In the genomic region with DNA sequence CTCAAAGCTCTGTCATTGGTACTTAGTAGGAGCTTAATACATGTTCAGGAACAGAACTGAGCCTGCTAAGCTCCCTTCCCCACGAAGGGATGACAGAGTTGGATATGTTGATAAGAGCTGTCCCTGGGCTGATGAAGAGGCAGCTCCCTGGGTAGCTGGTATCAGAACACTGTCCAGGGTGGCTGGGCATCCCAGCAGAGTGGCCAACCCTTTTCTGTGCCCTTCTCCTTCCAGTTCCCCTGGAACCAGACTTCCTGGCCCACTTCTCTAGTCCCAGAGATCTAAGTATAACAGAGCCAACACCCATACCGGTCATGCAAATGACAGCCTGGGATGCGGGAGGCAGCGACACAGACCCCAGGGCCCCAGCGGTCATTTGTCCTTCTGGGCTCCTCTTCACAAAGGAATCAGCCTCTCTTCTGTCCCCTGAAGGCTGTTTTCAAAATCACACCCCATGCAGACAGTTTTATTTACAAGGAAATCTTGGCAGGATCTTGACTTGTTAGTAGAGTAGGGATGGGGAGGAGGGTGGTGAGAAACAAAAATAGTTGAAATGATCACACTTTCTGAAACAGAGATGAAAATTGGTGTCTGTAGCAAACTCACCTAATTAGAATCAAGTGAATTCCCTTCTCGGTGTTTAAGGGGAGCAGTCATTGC, we compare ENCODE assay signal across 11 cellular contexts. TPM values are rescaled to one million over a fixed set of nuclear protein-coding genes. Genes with fewer than 3 reads are reported as not detected.
DNase-seq lines count a peak whose midpoint lies in the region; ATAC-seq and TF ChIP-seq lines count a peak whose summit lies in the region.
"Had no signal": no experiment of that assay in that cellular context is flagged by ENCODE, and none has a peak within 500 bp of the region (broad histone marks: within the 10 kb centered on the region; RNA-seq: fewer than 3 reads in every experiment).

No MANE protein-coding gene starts in this region.

- peak overlapping the region; percentile 73 for H3K4me3 Mint-ChIP-seq in mesothelial cell of epicardium
- H3K4me3 Mint-ChIP-seq in stimulated activated naive B cell treated with anti-CD40 and anti-IgM and Interleukin-4, amounts not matched to agents 10 μg/mL and 1 μg/mL and 100 μg/mL, for 72 hours: peak overlapping the region in 1 of 2 donors; percentile 14

- H3K36me3 Mint-ChIP-seq in mesothelial cell of epicardium: no peaks in the 10 kb centered on the region
- H3K36me3 Mint-ChIP-seq in stimulated activated naive B cell treated with anti-CD40 and anti-IgM and Interleukin-4, amounts not matched to agents 10 μg/mL and 1 μg/mL and 100 μg/mL, for 72 hours: no peaks in the 10 kb centered on the region

- H3K4me1 ChIP-seq in adipocyte (ENCODE audit: control insufficient read depth, insufficient read depth, low read length): peaks cover 11% of the 10 kb centered on the region

- TF ChIP-seq CTCF in AG09319 (IDR thresholded peaks at IDR 0.05; ENCODE audit: low read depth, low read length): peak; percentile 3
- TF ChIP-seq CTCF in GM12864 (IDR thresholded peaks at IDR 0.05; ENCODE audit: low read depth, low read length, missing control alignments): peak; percentile 19
- TF ChIP-seq CTCF in mesothelial cell of epicardium (IDR thresholded peaks at IDR 0.05; ENCODE audit: unreplicated experiment): no peak

- no peak overlapping the region for H3K27ac Mint-ChIP-seq in mesothelial cell of epicardium
- no peak overlapping the region for H3K27ac Mint-ChIP-seq in stimulated activated naive B cell treated with anti-CD40 and anti-IgM and Interleukin-4, amounts not matched to agents 10 μg/mL and 1 μg/mL and 100 μg/mL, for 72 hours

- no peak overlapping the region for H3K9ac ChIP-seq in adipocyte (ENCODE audit: low read length)

- H3K4me1 Mint-ChIP-seq in mesothelial cell of epicardium: peaks cover 36% of the 10 kb centered on the region
- H3K4me1 Mint-ChIP-seq in stimulated activated naive B cell treated with anti-CD40 and anti-IgM and Interleukin-4, amounts not matched to agents 10 μg/mL and 1 μg/mL and 100 μg/mL, for 72 hours: peaks cover 18 to 32% of the 10 kb centered on the region in 2 donors

- H3K27me3 ChIP-seq in adipocyte (replicated peaks; ENCODE audit: control insufficient read depth, insufficient read depth, low read length): peaks cover 61% of the 10 kb centered on the region

- peaks cover 85% of the 10 kb centered on the region for H3K27me3 Mint-ChIP-seq in mesothelial cell of epicardium (ENCODE audit: low read depth)
- peaks cover 69 to 76% of the 10 kb centered on the region in 2 donors for H3K27me3 Mint-ChIP-seq in stimulated activated naive B cell treated with anti-CD40 and anti-IgM and Interleukin-4, amounts not matched to agents 10 μg/mL and 1 μg/mL and 100 μg/mL, for 72 hours

- DNase-seq in AG09319 (ENCODE audit: extremely low read depth, low read depth) (no peak), GM12864 (ENCODE audit: low read depth) (no peak), adipocyte (ENCODE audit: low read depth) (peak; percentile 31), mesothelial cell of epicardium (ENCODE audit: low spot score in 2 of 2, unreplicated experiment in 2 of 2) (no peak), NCI-H524 (lab: John Stamatoyannopoulos, UW) (no peak), COLO829 (ENCODE audit: low spot score) (no peak), kidney tubule cell (ENCODE audit: low spot score) (no peak)
- no peak for DNase-seq in stimulated activated naive B cell treated with anti-CD40 and anti-IgM and Interleukin-4, amounts not matched to agents 10 μg/mL and 1 μg/mL and 100 μg/mL, for 72 hours
- DNase-seq: activated effector memory CD4-positive, alpha-beta T cell treated with Interleukin-2 at 50 U/mL for 16 hours; left colon had no signal

- H3K36me3 ChIP-seq in adipocyte (ENCODE audit: control insufficient read depth, insufficient read depth, low read length, severe bottlenecking): no peaks in the 10 kb centered on the region
- H3K36me3 ChIP-seq: SJSA1 had no signal

- no peaks in the 10 kb centered on the region for H3K9me3 ChIP-seq in adipocyte (ENCODE audit: control insufficient read depth, low read length)

- no peaks in the 10 kb centered on the region for H3K9me3 Mint-ChIP-seq in mesothelial cell of epicardium
- no peaks in the 10 kb centered on the region for H3K9me3 Mint-ChIP-seq in stimulated activated naive B cell treated with anti-CD40 and anti-IgM and Interleukin-4, amounts not matched to agents 10 μg/mL and 1 μg/mL and 100 μg/mL, for 72 hours

- no peak for ATAC-seq in stimulated activated naive B cell treated with anti-CD40 and anti-IgM and Interleukin-4, amounts not matched to agents 10 μg/mL and 1 μg/mL and 100 μg/mL, for 72 hours (replicated peaks)
- ATAC-seq: left colon had no signal

- H3K4me3 ChIP-seq in GM12864 (ENCODE audit: low read depth, low read length) (no peak overlapping the region), adipocyte (ENCODE audit: low read length) (no peak overlapping the region)
- H3K4me3 ChIP-seq: SJSA1 had no signal

RNA-seq across cellular contexts. Expression of gene RHBDL3, which starts 1.4 kb away (rescaled TPM):
- total RNA-seq in mesothelial cell of epicardium: 1.1 to 1.2 TPM (median 1.2 TPM) in 3 replicates
